Comparison of ENCODE assay signal across 9 cellular contexts in the genomic region with DNA sequence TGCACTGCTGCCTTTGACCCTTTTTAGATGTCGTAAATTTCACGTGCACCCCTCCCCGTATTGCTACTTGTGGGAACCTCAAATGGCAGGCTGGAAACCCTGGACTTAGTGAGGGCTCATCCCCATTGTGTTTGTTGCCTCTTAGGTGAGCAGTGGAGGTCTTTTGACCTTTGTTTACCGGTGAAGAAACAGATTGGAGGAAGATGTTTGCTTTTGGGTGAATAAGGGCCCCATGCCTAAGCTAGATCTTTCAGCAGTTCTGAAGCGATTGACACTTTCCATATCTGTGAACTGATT. TPM values are rescaled to one million over a fixed set of nuclear protein-coding genes. Genes with fewer than 3 reads are reported as not detected.
DNase-seq lines count a peak whose midpoint lies in the region; ATAC-seq and TF ChIP-seq lines count a peak whose summit lies in the region.
"Had no signal": no experiment of that assay in that cellular context is flagged by ENCODE, and none has a peak within 500 bp of the region (broad histone marks: within the 10 kb centered on the region; RNA-seq: fewer than 3 reads in every experiment).

No MANE protein-coding gene starts in this region.

- peak overlapping the region; percentile 76 for H3K4me2 ChIP-seq in DND-41 (ENCODE audit: insufficient read depth, low read length)

- H3K27ac Mint-ChIP-seq in naive thymus-derived CD8-positive, alpha-beta T cell: peak overlapping the region; percentile 76 to 98 (median 92)

- ATAC-seq in DND-41 (ENCODE audit: insufficient read depth, low read depth) (no peak), HG03354 (IDR thresholded peaks at IDR 0.05; ENCODE audit: poor library complexity, severe bottlenecking, unreplicated experiment) (peak; percentile 29), GM21717 (IDR thresholded peaks at IDR 0.05; ENCODE audit: unreplicated experiment) (no peak)
- ATAC-seq in naive thymus-derived CD8-positive, alpha-beta T cell: no peak

- H3K4me1 ChIP-seq in DND-41 (ENCODE audit: insufficient read depth, low read length): peaks cover 42% of the 10 kb centered on the region

- peaks cover 37% of the 10 kb centered on the region for H3K36me3 ChIP-seq in DND-41 (ENCODE audit: insufficient read depth, low read length)

- peaks cover 0 to 21% (median 3%) of the 10 kb centered on the region in 3 donors for H3K36me3 Mint-ChIP-seq in naive thymus-derived CD8-positive, alpha-beta T cell

- H3K9me3 ChIP-seq in DND-41 (ENCODE audit: insufficient read depth, low read length, severe bottlenecking): no peaks in the 10 kb centered on the region

- peaks cover 55% of the 10 kb centered on the region for H3K79me2 ChIP-seq in DND-41 (ENCODE audit: insufficient read depth, low read length)

- peaks cover 48% of the 10 kb centered on the region for H4K20me1 ChIP-seq in DND-41 (ENCODE audit: insufficient read depth, low read length)

- peak overlapping the region; percentile 61 for H3K27ac ChIP-seq in DND-41 (ENCODE audit: low read length)

- DNase-seq in DND-41: no peak
- no peak for DNase-seq in cardiac fibroblast (ENCODE audit: low read depth in 2 of 2)
- DNase-seq in naive thymus-derived CD8-positive, alpha-beta T cell: no peak
- DNase-seq in hypothalamus (lab: John Stamatoyannopoulos, UW): no peak
- DNase-seq in stimulated activated CD4-positive, alpha-beta T cell treated with anti-CD3 and anti-CD28 coated beads, Interleukin-4, amount 100 ng/mL, for 1 hour: no peak
- DNase-seq in AG08396 (ENCODE audit: low spot score): no peak

- peak overlapping the region; percentile 99 for H3K9ac ChIP-seq in DND-41 (ENCODE audit: low read depth, low read length)

- H3K27me3 Mint-ChIP-seq in naive thymus-derived CD8-positive, alpha-beta T cell: no peaks in the 10 kb centered on the region

- TF ChIP-seq CTCF in DND-41 (IDR thresholded peaks at IDR 0.05; ENCODE audit: borderline replicate concordance, extremely low read depth, low read length, poor library complexity, severe bottlenecking) (no peak), cardiac fibroblast (IDR thresholded peaks at IDR 0.05; ENCODE audit: low read depth, low read length) (no peak)

- H3K9me3 Mint-ChIP-seq in naive thymus-derived CD8-positive, alpha-beta T cell: no peaks in the 10 kb centered on the region

- H3K27me3 ChIP-seq in DND-41 (ENCODE audit: insufficient read depth, low read length, poor library complexity): no peaks in the 10 kb centered on the region

- peak overlapping the region; percentile 44 to 85; a peak in 3 of 4 replicates for H3K4me3 ChIP-seq in DND-41 (ENCODE audit: low read depth in 1 of 2, low read length in 2 of 2)
- H3K4me3 ChIP-seq in cardiac fibroblast (replicated peaks in 1 of 2; ENCODE audit: low read depth in 2 of 2, low read length in 2 of 2): peak overlapping the region; percentile 71 to 94

- H3K4me3 Mint-ChIP-seq in naive thymus-derived CD8-positive, alpha-beta T cell: peak overlapping the region; percentile 84 to 94 (median 90)

- peak overlapping the region; percentile 68 for H2AFZ ChIP-seq in DND-41 (ENCODE audit: low read depth, low read length)

- peaks cover 24 to 65% (median 51%) of the 10 kb centered on the region in 4 donors for H3K4me1 Mint-ChIP-seq in naive thymus-derived CD8-positive, alpha-beta T cell

- POLR2A ChIA-PET in naive thymus-derived CD8-positive, alpha-beta T cell (lab: Charles Lee): interaction anchor here (2.6 to 6.4 kb wide), 4 partner anchors 14 to 91 kb away, joined by 11 to 65 read pairs (median 24); partner anchors contain the start of genes C22orf15, CHCHD10, MMP11 and ZNF70

RNA-seq across cellular contexts. Expression of gene SMARCB1, which starts 0.8 kb away (rescaled TPM):
- 10 to 100 TPM; 52.9 to 55.5 TPM for total RNA-seq in naive thymus-derived CD8-positive, alpha-beta T cell
- 10 to 100 TPM; 33.3 to 45.0 (median 35.0) TPM for polyA plus RNA-seq in naive thymus-derived CD8-positive, alpha-beta T cell

RNA-seq across cellular contexts. Expression of gene MMP11, which starts 14.9 kb away (rescaled TPM):
- 1 to 10 TPM; 3.8 TPM for total RNA-seq in naive thymus-derived CD8-positive, alpha-beta T cell
- 1 to 10 TPM; 2.1 to 6.5 (median 2.8) TPM for polyA plus RNA-seq in naive thymus-derived CD8-positive, alpha-beta T cell

RNA-seq across cellular contexts. Expression of gene CHCHD10, which starts 19.8 kb away (rescaled TPM):
- total RNA-seq in naive thymus-derived CD8-positive, alpha-beta T cell: 10 to 100 TPM; 44.3 to 47.4 TPM
- 10 to 100 TPM; 26.1 to 37.6 (median 36.0) TPM for polyA plus RNA-seq in naive thymus-derived CD8-positive, alpha-beta T cell

RNA-seq across cellular contexts. Expression of gene C22orf15, which starts 24.8 kb away (rescaled TPM):
- 1 to 10 TPM; 4.1 to 5.4 TPM for total RNA-seq in naive thymus-derived CD8-positive, alpha-beta T cell
- polyA plus RNA-seq in naive thymus-derived CD8-positive, alpha-beta T cell: 1 to 10 TPM in 1 of 3 donors, under 1 TPM in 2; 0.42 to 1.7 (median 0.81) TPM
- total RNA-seq: LHCN-M2 had no signal

RNA-seq across cellular contexts. Expression of gene VPREB3, which starts 33.3 kb away (rescaled TPM):
- 1 to 10 TPM; 1.8 to 3.3 TPM for total RNA-seq in naive thymus-derived CD8-positive, alpha-beta T cell
- under 1 TPM in 2 of 3 donors, not detected in 1; 0.80 to 0.92 TPM for polyA plus RNA-seq in naive thymus-derived CD8-positive, alpha-beta T cell
- total RNA-seq: LHCN-M2 had no signal
